Comparison of ENCODE assay signal across 16 cellular contexts in genomic region chr7:29040570-29040906, GRCh38.
DNase-seq lines count a peak whose midpoint lies in the region; ATAC-seq and TF ChIP-seq lines count a peak whose summit lies in the region.
"Had no signal": no experiment of that assay in that cellular context is flagged by ENCODE, and none has a peak within 500 bp of the region (broad histone marks: within the 10 kb centered on the region; RNA-seq: fewer than 3 reads in every experiment).

No MANE protein-coding gene starts in this region.

- no peak overlapping the region for H3K4me2 ChIP-seq in fibroblast of lung (ENCODE audit: extremely low read depth, insufficient read depth, low read length)
- no peak overlapping the region for H3K4me2 ChIP-seq in neural progenitor cell

- no peak overlapping the region for H3K9ac ChIP-seq in fibroblast of lung (ENCODE audit: insufficient read depth, low read length)
- H3K9ac ChIP-seq in neural progenitor cell, result no peak overlapping the region

- no peak for TF ChIP-seq CTCF in right atrium auricular region (IDR thresholded peaks at IDR 0.05)
- no peak for TF ChIP-seq CTCF in fibroblast of lung (conservative IDR thresholded peaks at IDR 0.05 in 1 of 2, IDR thresholded peaks at IDR 0.05 in 1 of 2; ENCODE audit: low read depth in 1 of 2, low read length in 2 of 2)
- TF ChIP-seq CTCF in neural progenitor cell (IDR thresholded peaks at IDR 0.05), result no peak
- TF ChIP-seq CTCF in upper lobe of right lung (IDR thresholded peaks at IDR 0.05), result no peak

- intact Hi-C loops in left ventricle myocardium superior (cut with micrococcal nuclease) (no loop called here), upper lobe of right lung (cut with DNase I) (no loop called here)

- H3K9me3 ChIP-seq in right atrium auricular region, result no peaks in the 10 kb centered on the region
- no peaks in the 10 kb centered on the region for H3K9me3 ChIP-seq in fibroblast of lung (ENCODE audit: control insufficient read depth, insufficient read depth, low read depth, low read length)
- no peaks in the 10 kb centered on the region for H3K9me3 ChIP-seq in neural progenitor cell (ENCODE audit: low read depth)
- H3K9me3 ChIP-seq in upper lobe of right lung, result no peaks in the 10 kb centered on the region

- H3K27me3 ChIP-seq in right atrium auricular region (no peaks in the 10 kb centered on the region), fibroblast of lung (ENCODE audit: control insufficient read depth, insufficient read depth, low read length) (no peaks in the 10 kb centered on the region), neural progenitor cell (no peaks in the 10 kb centered on the region), upper lobe of right lung (no peaks in the 10 kb centered on the region)

- H3K9me3 Mint-ChIP-seq in neural progenitor cell, result no peaks in the 10 kb centered on the region
- H3K9me3 Mint-ChIP-seq: CD8-positive, alpha-beta T cell; HFFc6 had no signal

- no peak overlapping the region for H3K4me3 Mint-ChIP-seq in neural progenitor cell
- H3K4me3 Mint-ChIP-seq: CD8-positive, alpha-beta T cell; HFFc6 had no signal

- no peaks in the 10 kb centered on the region for H3K36me3 ChIP-seq in right atrium auricular region
- H3K36me3 ChIP-seq in fibroblast of lung (ENCODE audit: control insufficient read depth, insufficient read depth, low read length), result no peaks in the 10 kb centered on the region
- H3K36me3 ChIP-seq in neural progenitor cell, result no peaks in the 10 kb centered on the region
- no peaks in the 10 kb centered on the region for H3K36me3 ChIP-seq in upper lobe of right lung

- H3K4me1 Mint-ChIP-seq in neural progenitor cell, result peaks cover 74% of the 10 kb centered on the region

- H4K20me1 ChIP-seq in fibroblast of lung (ENCODE audit: control insufficient read depth, extremely low read depth, insufficient read depth, low read length) (no peaks in the 10 kb centered on the region), neural progenitor cell (ENCODE audit: low read depth) (no peaks in the 10 kb centered on the region)

- H3K27ac Mint-ChIP-seq in neural progenitor cell, result peak overlapping the region; percentile 51
- H3K27ac Mint-ChIP-seq: CD8-positive, alpha-beta T cell; HFFc6 had no signal

- H3K4me1 ChIP-seq in right atrium auricular region (peaks cover 0 to 17% of the 10 kb centered on the region in 2 donors), fibroblast of lung (ENCODE audit: control insufficient read depth, extremely low read depth, insufficient read depth, low read length) (no peaks in the 10 kb centered on the region), neural progenitor cell (peaks cover 34% of the 10 kb centered on the region), upper lobe of right lung (peaks cover 6% of the 10 kb centered on the region)

- H2AFZ ChIP-seq in fibroblast of lung (ENCODE audit: low read length) (no peak overlapping the region), neural progenitor cell (replicated peaks) (no peak overlapping the region)

- peaks cover 9% of the 10 kb centered on the region for H3F3A ChIP-seq in neural progenitor cell (ENCODE audit: low read depth)

- H3K4me3 ChIP-seq in right atrium auricular region (no peak overlapping the region), fibroblast of lung (replicated peaks in 1 of 4; ENCODE audit: control extremely low read depth in 1 of 4, insufficient read depth in 1 of 4, low read depth in 3 of 4, low read length in 4 of 4) (no peak overlapping the region), neural progenitor cell (no peak overlapping the region), upper lobe of right lung (no peak overlapping the region)

- H3K36me3 Mint-ChIP-seq in neural progenitor cell, result no peaks in the 10 kb centered on the region
- H3K36me3 Mint-ChIP-seq: CD8-positive, alpha-beta T cell had no signal

- H3K27ac ChIP-seq in right atrium auricular region (no peak overlapping the region), fibroblast of lung (ENCODE audit: insufficient read depth, low read length) (no peak overlapping the region), neural progenitor cell (no peak overlapping the region), upper lobe of right lung (no peak overlapping the region)
- H3K27ac ChIP-seq: HL-60 had no signal

- peak; percentile 34 for ATAC-seq in left ventricle myocardium superior
- no peak for ATAC-seq in upper lobe of right lung
- no peak for ATAC-seq in GM21529 (IDR thresholded peaks at IDR 0.05; ENCODE audit: unreplicated experiment)
- ATAC-seq: CD8-positive, alpha-beta T cell had no signal

- H3K79me2 ChIP-seq in fibroblast of lung (ENCODE audit: control insufficient read depth, insufficient read depth, low read length) (no peaks in the 10 kb centered on the region), neural progenitor cell (ENCODE audit: low read depth) (no peaks in the 10 kb centered on the region)

- H3K27me3 Mint-ChIP-seq in neural progenitor cell (ENCODE audit: insufficient read depth, low read depth), result peaks cover 2% of the 10 kb centered on the region

- DNase-seq in left ventricle myocardium superior (no peak), right atrium auricular region (ENCODE audit: low spot score) (no peak), fibroblast of lung (ENCODE audit: low read depth in 2 of 2) (peak; percentile 20 to 47), neural progenitor cell (ENCODE audit: low spot score) (no peak), upper lobe of right lung (no peak), DMS 273 (lab: John Stamatoyannopoulos, UW; ENCODE audit: unreplicated experiment) (no peak), SW 1271 (lab: John Stamatoyannopoulos, UW) (no peak)
- DNase-seq: AML-193; CD8-positive, alpha-beta T cell; GF-D8; HFFc6; NCI-H146; NCI-H2081 treated with DMSO at 0.1 percent for 48 hours; NCI-H524 had no signal

Comparison
In these comparisons a context has a peak if more than half of its experiments do, and no peak if none do; other contexts are left out.
1. DNase-seq: peak in fibroblast of lung (2 of 2); none in left ventricle myocardium superior (single experiment), right atrium auricular region (single experiment), neural progenitor cell (single experiment), upper lobe of right lung (single experiment), DMS 273 (single experiment) and SW 1271 (0 of 2).